In the genomic region with DNA sequence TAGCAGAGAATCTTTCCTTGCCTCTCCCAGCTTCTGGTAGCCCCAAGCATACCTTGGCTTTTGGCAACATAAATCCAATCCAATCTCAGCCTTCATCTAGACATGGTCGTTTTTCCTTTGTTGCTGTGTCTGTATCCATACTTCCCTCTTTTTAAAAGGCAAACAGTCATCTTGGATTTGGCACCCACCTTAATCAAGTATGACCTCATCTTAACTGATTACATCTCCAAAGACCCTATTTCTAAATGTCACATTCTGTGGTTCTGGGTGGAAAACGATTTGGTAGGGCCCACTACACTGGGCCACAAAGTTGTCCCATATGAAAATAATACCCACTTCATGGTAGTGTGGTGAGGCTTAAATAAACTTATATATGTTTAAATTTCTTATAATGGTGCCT, we compare ENCODE assay signal across 9 cellular contexts. TPM values are rescaled to one million over a fixed set of nuclear protein-coding genes. Genes with fewer than 3 reads are reported as not detected.
DNase-seq lines count a peak whose midpoint lies in the region; ATAC-seq and TF ChIP-seq lines count a peak whose summit lies in the region.
"Had no signal": no experiment of that assay in that cellular context is flagged by ENCODE, and none has a peak within 500 bp of the region (broad histone marks: within the 10 kb centered on the region; RNA-seq: fewer than 3 reads in every experiment).

No MANE protein-coding gene starts in this region.

- H3F3A ChIP-seq in neural progenitor cell (ENCODE audit: low read depth), result peaks cover 39% of the 10 kb centered on the region

- peaks cover 12% of the 10 kb centered on the region for H3K27me3 Mint-ChIP-seq in CD4-positive, CD25-positive, alpha-beta regulatory T cell
- H3K27me3 Mint-ChIP-seq in neural progenitor cell (ENCODE audit: insufficient read depth, low read depth), result no peaks in the 10 kb centered on the region

- peaks cover 0 to 1% (median 0%) of the 10 kb centered on the region in 7 donors for H3K9me3 Mint-ChIP-seq in CD4-positive, CD25-positive, alpha-beta regulatory T cell
- no peaks in the 10 kb centered on the region for H3K9me3 Mint-ChIP-seq in neural progenitor cell

- peaks cover 47% of the 10 kb centered on the region for H3K79me2 ChIP-seq in neural progenitor cell (ENCODE audit: low read depth)

- H3K4me1 Mint-ChIP-seq in CD4-positive, CD25-positive, alpha-beta regulatory T cell, result peaks cover 31 to 45% (median 35%) of the 10 kb centered on the region in 4 donors
- peaks cover 28% of the 10 kb centered on the region for H3K4me1 Mint-ChIP-seq in neural progenitor cell

- H3K27ac ChIP-seq in CD4-positive, CD25-positive, alpha-beta regulatory T cell (ENCODE audit: insufficient read depth, low read length, poor library complexity, severe bottlenecking), result peak overlapping the region; percentile 89
- peak overlapping the region; percentile 95 for H3K27ac ChIP-seq in effector memory CD4-positive, alpha-beta T cell (ENCODE audit: insufficient read depth, low read length, poor library complexity, severe bottlenecking)
- no peak overlapping the region for H3K27ac ChIP-seq in neural progenitor cell

- H2AFZ ChIP-seq in neural progenitor cell (replicated peaks), result no peak overlapping the region

- H3K4me1 ChIP-seq in CD4-positive, CD25-positive, alpha-beta regulatory T cell (ENCODE audit: control insufficient read depth, insufficient read depth, low read length, poor library complexity, severe bottlenecking), result peaks cover 26% of the 10 kb centered on the region
- peaks cover 5% of the 10 kb centered on the region for H3K4me1 ChIP-seq in effector memory CD4-positive, alpha-beta T cell (ENCODE audit: control insufficient read depth, insufficient read depth, low read length, poor library complexity, severe bottlenecking)
- peaks cover 23% of the 10 kb centered on the region for H3K4me1 ChIP-seq in neural progenitor cell

- H3K4me3 ChIP-seq in CD4-positive, CD25-positive, alpha-beta regulatory T cell (ENCODE audit: low read depth, low read length), result peak overlapping the region; percentile 94
- peak overlapping the region; percentile 98 for H3K4me3 ChIP-seq in effector memory CD4-positive, alpha-beta T cell (ENCODE audit: insufficient read depth, low read depth, low read length, poor library complexity, severe bottlenecking)
- H3K4me3 ChIP-seq in neural progenitor cell, result peak overlapping the region; percentile 98

- peak overlapping the region; percentile 83 for H3K4me2 ChIP-seq in neural progenitor cell

- peak overlapping the region; percentile 82 for H3K9ac ChIP-seq in neural progenitor cell

- peak overlapping the region; percentile 93 to 99 (median 99) for H3K27ac Mint-ChIP-seq in CD4-positive, CD25-positive, alpha-beta regulatory T cell
- H3K27ac Mint-ChIP-seq in neural progenitor cell, result no peak overlapping the region

- H3K36me3 Mint-ChIP-seq in CD4-positive, CD25-positive, alpha-beta regulatory T cell, result peaks cover 18% of the 10 kb centered on the region
- H3K36me3 Mint-ChIP-seq in neural progenitor cell, result peaks cover 8% of the 10 kb centered on the region

- H3K36me3 ChIP-seq in CD4-positive, CD25-positive, alpha-beta regulatory T cell (ENCODE audit: control insufficient read depth, insufficient read depth, low read length), result peaks cover 7% of the 10 kb centered on the region
- H3K36me3 ChIP-seq in effector memory CD4-positive, alpha-beta T cell (ENCODE audit: control insufficient read depth, insufficient read depth, low read length), result peaks cover 6% of the 10 kb centered on the region
- H3K36me3 ChIP-seq in neural progenitor cell, result peaks cover 8% of the 10 kb centered on the region

- no peaks in the 10 kb centered on the region for H3K27me3 ChIP-seq in CD4-positive, CD25-positive, alpha-beta regulatory T cell (ENCODE audit: control insufficient read depth, insufficient read depth, low read length)
- H3K27me3 ChIP-seq in effector memory CD4-positive, alpha-beta T cell (replicated peaks; ENCODE audit: control insufficient read depth, insufficient read depth, low read length, poor library complexity, severe bottlenecking), result no peaks in the 10 kb centered on the region
- no peaks in the 10 kb centered on the region for H3K27me3 ChIP-seq in neural progenitor cell

- no peak for TF ChIP-seq CTCF in neural progenitor cell (IDR thresholded peaks at IDR 0.05)

- no peak for DNase-seq in CD4-positive, CD25-positive, alpha-beta regulatory T cell
- peak; percentile 12 for DNase-seq in M059J (ENCODE audit: low read depth)
- DNase-seq in effector memory CD4-positive, alpha-beta T cell, result no peak
- no peak for DNase-seq in neural progenitor cell (ENCODE audit: low spot score)
- DNase-seq in activated effector memory CD4-positive, alpha-beta T cell treated with Interleukin-2 at 50 U/mL for 16 hours, result no peak
- no peak for DNase-seq in stimulated activated CD4-positive, alpha-beta T cell treated with anti-CD3 and anti-CD28 coated beads, Interleukin-1b, Interleukin-23, amount 100 ng/mL, for 48 hours
- DNase-seq in AG20443 (ENCODE audit: low spot score), result no peak

- H3K4me3 Mint-ChIP-seq in CD4-positive, CD25-positive, alpha-beta regulatory T cell, result peak overlapping the region; percentile 99
- H3K4me3 Mint-ChIP-seq in neural progenitor cell, result peak overlapping the region; percentile 95

- ATAC-seq in CD4-positive, CD25-positive, alpha-beta regulatory T cell (ENCODE audit: low read depth in 2 of 2), result no peak
- no peak for ATAC-seq in HG03045 (IDR thresholded peaks at IDR 0.05; ENCODE audit: unreplicated experiment)

- no peaks in the 10 kb centered on the region for H3K9me3 ChIP-seq in CD4-positive, CD25-positive, alpha-beta regulatory T cell (ENCODE audit: control insufficient read depth in 2 of 2, low read length in 2 of 2)
- H3K9me3 ChIP-seq in effector memory CD4-positive, alpha-beta T cell (ENCODE audit: control insufficient read depth, low read length), result no peaks in the 10 kb centered on the region
- no peaks in the 10 kb centered on the region for H3K9me3 ChIP-seq in neural progenitor cell (ENCODE audit: low read depth)

- H4K20me1 ChIP-seq in neural progenitor cell (ENCODE audit: low read depth), result peaks cover 15% of the 10 kb centered on the region

RNA-seq across cellular contexts. Expression of a gene that starts 0.9 kb away (rescaled TPM):
- total RNA-seq in CD4-positive, CD25-positive, alpha-beta regulatory T cell, result 12.9 TPM
- 10 to 100 TPM; 12.1 to 18.5 (median 14.2) TPM for polyA plus RNA-seq in CD4-positive, CD25-positive, alpha-beta regulatory T cell
- total RNA-seq in M059J (2014; rRNA removed; shearing (Covaris generic)), result 18.5 and 26.4 TPM in 2 replicates
- total RNA-seq in neural progenitor cell (ENCODE audit: low replicate concordance), result 31.5 and 33.8 TPM in 2 replicates

RNA-seq across cellular contexts. Expression of a gene that starts 15.9 kb away (rescaled TPM):
- 99.8 TPM for total RNA-seq in CD4-positive, CD25-positive, alpha-beta regulatory T cell
- polyA plus RNA-seq in CD4-positive, CD25-positive, alpha-beta regulatory T cell, result 10 to 100 TPM; 43.4 to 53.1 (median 44.5) TPM
- total RNA-seq in M059J (2014; rRNA removed; shearing (Covaris generic)), result 59.8 and 98.2 TPM in 2 replicates
- total RNA-seq in neural progenitor cell (ENCODE audit: low replicate concordance), result 38.5 and 48.2 TPM in 2 replicates

RNA-seq across cellular contexts. Expression of a gene that starts 19.7 kb away (rescaled TPM):
- not detected for total RNA-seq in CD4-positive, CD25-positive, alpha-beta regulatory T cell
- not detected for polyA plus RNA-seq in CD4-positive, CD25-positive, alpha-beta regulatory T cell
- not detected in 2 replicates for total RNA-seq in M059J (2014; rRNA removed; shearing (Covaris generic))
- 0.25 TPM in 1 of 2 replicates, not detected in the other for total RNA-seq in neural progenitor cell (ENCODE audit: low replicate concordance)
- total RNA-seq: subcutaneous adipose tissue had no signal

RNA-seq across cellular contexts. Expression of a gene that starts 51.2 kb away (rescaled TPM):
- not detected for total RNA-seq in CD4-positive, CD25-positive, alpha-beta regulatory T cell
- not detected for polyA plus RNA-seq in CD4-positive, CD25-positive, alpha-beta regulatory T cell
- total RNA-seq in M059J (2014; rRNA removed; shearing (Covaris generic)), result not detected in 2 replicates
- 0.12 and 0.56 TPM in 2 replicates for total RNA-seq in neural progenitor cell (ENCODE audit: low replicate concordance)
- total RNA-seq: subcutaneous adipose tissue had no signal

RNA-seq across cellular contexts. Expression of a gene that starts 57.8 kb away (rescaled TPM):
- not detected for total RNA-seq in CD4-positive, CD25-positive, alpha-beta regulatory T cell
- polyA plus RNA-seq in CD4-positive, CD25-positive, alpha-beta regulatory T cell, result not detected
- not detected in 2 replicates for total RNA-seq in M059J (2014; rRNA removed; shearing (Covaris generic))
- not detected in 2 replicates for total RNA-seq in neural progenitor cell (ENCODE audit: low replicate concordance)
- total RNA-seq: subcutaneous adipose tissue had no signal
